In genomic region chr2:98458667-98459380, GRCh38 we compare ENCODE assay signal across 14 cellular contexts. TPM values are rescaled to one million over a fixed set of nuclear protein-coding genes. Genes with fewer than 3 reads are reported as not detected.
DNase-seq lines count a peak whose midpoint lies in the region; FAIRE-seq and TF ChIP-seq lines count a peak whose summit lies in the region.
"Had no signal": no experiment of that assay in that cellular context is flagged by ENCODE, and none has a peak within 500 bp of the region (broad histone marks: within the 10 kb centered on the region; RNA-seq: fewer than 3 reads in every experiment).

No MANE protein-coding gene starts in this region.

- FAIRE-seq in H54 (lab: Jason Lieb, UNC), result no peak

- no peaks in the 10 kb centered on the region for H3K27me3 ChIP-seq in ACC112 (ENCODE audit: insufficient read depth, low read length)
- no peaks in the 10 kb centered on the region for H3K27me3 ChIP-seq in CD8-positive, alpha-beta memory T cell (ENCODE audit: insufficient read depth, low read length, poor library complexity, severe bottlenecking)
- H3K27me3 ChIP-seq: BE2C had no signal

- in situ Hi-C loops in GM13976 (cut with MboI; ENCODE audit: low sequenced_read_pairs, unreplicated experiment), result no loop called here

- H3K27ac Mint-ChIP-seq in CD8-positive, alpha-beta memory T cell, result peak overlapping the region; percentile 86 to 99 (median 96)
- peak overlapping the region; percentile 97 for H3K27ac Mint-ChIP-seq in activated CD4-positive, alpha-beta memory T cell treated with anti-CD3 and anti-CD28 coated beads, Interleukin-2, amount 10 ng/mL, durations not matched to agents 7 days and 5 days
- H3K27ac Mint-ChIP-seq: stimulated activated naive B cell treated with anti-CD40 and anti-IgM and Interleukin-4, amounts not matched to agents 10 μg/mL and 1 μg/mL and 100 μg/mL, for 72 hours had no signal

- peaks cover 40% of the 10 kb centered on the region for H3K4me1 ChIP-seq in ACC112 (ENCODE audit: control insufficient read depth, insufficient read depth, low read length, unreplicated experiment)
- peaks cover 92% of the 10 kb centered on the region for H3K4me1 ChIP-seq in CD8-positive, alpha-beta memory T cell (ENCODE audit: insufficient read depth, low read length)
- H3K4me1 ChIP-seq: BE2C had no signal

- H3K4me1 Mint-ChIP-seq in CD8-positive, alpha-beta memory T cell, result peaks cover 85 to 97% (median 93%) of the 10 kb centered on the region in 3 donors
- peaks cover 93% of the 10 kb centered on the region for H3K4me1 Mint-ChIP-seq in activated CD4-positive, alpha-beta memory T cell treated with anti-CD3 and anti-CD28 coated beads, Interleukin-2, amount 10 ng/mL, durations not matched to agents 7 days and 5 days

- H3K36me3 Mint-ChIP-seq in CD8-positive, alpha-beta memory T cell, result peaks cover 0 to 23% (median 4%) of the 10 kb centered on the region in 3 donors
- H3K36me3 Mint-ChIP-seq in activated CD4-positive, alpha-beta memory T cell treated with anti-CD3 and anti-CD28 coated beads, Interleukin-2, amount 10 ng/mL, durations not matched to agents 7 days and 5 days (ENCODE audit: low read depth), result peaks cover 47% of the 10 kb centered on the region

- TF ChIP-seq CTCF in GM13976 (IDR thresholded peaks at IDR 0.05; ENCODE audit: borderline replicate concordance, control extremely low read depth, extremely low read depth, insufficient read depth, missing control alignments), result no peak

- peak overlapping the region; percentile 77 for H3K27ac ChIP-seq in ACC112 (ENCODE audit: low read depth, low read length)
- peak overlapping the region; percentile 13 for H3K27ac ChIP-seq in CD8-positive, alpha-beta memory T cell (ENCODE audit: low read depth, low read length)
- H3K27ac ChIP-seq: WERI-Rb-1 had no signal

- no peaks in the 10 kb centered on the region for H3K9me3 Mint-ChIP-seq in CD8-positive, alpha-beta memory T cell
- no peaks in the 10 kb centered on the region for H3K9me3 Mint-ChIP-seq in activated CD4-positive, alpha-beta memory T cell treated with anti-CD3 and anti-CD28 coated beads, Interleukin-2, amount 10 ng/mL, durations not matched to agents 7 days and 5 days

- no peak overlapping the region for H3K4me3 ChIP-seq in ACC112 (ENCODE audit: low read depth, low read length)
- H3K4me3 ChIP-seq in CD8-positive, alpha-beta memory T cell (ENCODE audit: low read length), result no peak overlapping the region

- no peak for DNase-seq in CD8-positive, alpha-beta memory T cell
- DNase-seq in activated CD4-positive, alpha-beta memory T cell treated with anti-CD3 and anti-CD28 coated beads, Interleukin-2, amount 10 ng/mL, durations not matched to agents 7 days and 5 days, result no peak
- DNase-seq in islet precursor cell (peak; percentile 38), NCI-H2196 treated with DMSO at 0.1 percent for 48 hours (lab: John Stamatoyannopoulos, UW; ENCODE audit: unreplicated experiment) (no peak), H54 (ENCODE audit: insufficient read length, low spot score) (no peak), foreskin melanocyte (no peak), GM13976 (ENCODE audit: low spot score) (no peak)
- DNase-seq: BE2C; NCI-H1930; SHP77 treated with DMSO at 0.1 percent for 48 hours; stimulated activated CD4-positive, alpha-beta T cell treated with anti-CD3 and anti-CD28 coated beads, Interleukin-2, amount 100 ng/mL, for 48 hours; stimulated activated naive B cell treated with anti-CD40 and anti-IgM and Interleukin-4, amounts not matched to agents 10 μg/mL and 1 μg/mL and 100 μg/mL, for 72 hours; WERI-Rb-1 had no signal

- H3K79me2 ChIP-seq in ACC112 (ENCODE audit: control insufficient read depth, insufficient read depth, low read length, unreplicated experiment), result peaks cover 30% of the 10 kb centered on the region

- no peaks in the 10 kb centered on the region for H3K36me3 ChIP-seq in ACC112 (ENCODE audit: insufficient read depth, low read length)
- peaks cover 6% of the 10 kb centered on the region for H3K36me3 ChIP-seq in CD8-positive, alpha-beta memory T cell (ENCODE audit: insufficient read depth, low read length)
- H3K36me3 ChIP-seq: BE2C had no signal

- H2AFZ ChIP-seq in ACC112 (ENCODE audit: low read length, unreplicated experiment), result no peak overlapping the region

- H3K27me3 Mint-ChIP-seq in CD8-positive, alpha-beta memory T cell, result peaks cover 0 to 3% of the 10 kb centered on the region in 2 donors
- no peaks in the 10 kb centered on the region for H3K27me3 Mint-ChIP-seq in activated CD4-positive, alpha-beta memory T cell treated with anti-CD3 and anti-CD28 coated beads, Interleukin-2, amount 10 ng/mL, durations not matched to agents 7 days and 5 days

- TF ChIP-seq POLR2A in H54 (IDR thresholded peaks at IDR 0.05; ENCODE audit: low read depth, low read length), result no peak

- POLR2A ChIA-PET in CD8-positive, alpha-beta memory T cell (lab: Charles Lee), result no interaction called here
- POLR2A ChIA-PET in activated CD4-positive, alpha-beta memory T cell treated with anti-CD3 and anti-CD28 coated beads, Interleukin-2, amount 10 ng/mL, durations not matched to agents 7 days and 5 days (lab: Charles Lee), result interaction anchor here (0.9 to 23.7 kb wide), 6 partner anchors 4 to 683 kb away, joined by 3 to 500 read pairs (median 237); partner anchors contain the start of genes C2orf15 and INPP4A

- no peaks in the 10 kb centered on the region for H3K9me3 ChIP-seq in CD8-positive, alpha-beta memory T cell (ENCODE audit: low read length)
- H3K9me3 ChIP-seq: BE2C had no signal

- peak overlapping the region; percentile 12 to 78 (median 68) for H3K4me3 Mint-ChIP-seq in CD8-positive, alpha-beta memory T cell
- H3K4me3 Mint-ChIP-seq in activated CD4-positive, alpha-beta memory T cell treated with anti-CD3 and anti-CD28 coated beads, Interleukin-2, amount 10 ng/mL, durations not matched to agents 7 days and 5 days, result peak overlapping the region; percentile 23
- H3K4me3 Mint-ChIP-seq: stimulated activated naive B cell treated with anti-CD40 and anti-IgM and Interleukin-4, amounts not matched to agents 10 μg/mL and 1 μg/mL and 100 μg/mL, for 72 hours had no signal

- CTCF ChIA-PET in CD8-positive, alpha-beta memory T cell (lab: Charles Lee), result interaction anchor here (0.6 to 8.9 kb wide), 4 partner anchors 12 to 140 kb away, joined by 3 to 38 read pairs (median 7); no protein-coding TSS in a partner anchor
- CTCF ChIA-PET in activated CD4-positive, alpha-beta memory T cell treated with anti-CD3 and anti-CD28 coated beads, Interleukin-2, amount 10 ng/mL, durations not matched to agents 7 days and 5 days (lab: Charles Lee), result interaction anchor here (0.7 to 5.0 kb wide), 5 partner anchors 11 to 29 kb away, joined by 3 to 36 read pairs (median 4); no protein-coding TSS in a partner anchor

RNA-seq across cellular contexts. Expression of gene INPP4A, which starts 14.2 kb away (rescaled TPM):
- total RNA-seq in CD8-positive, alpha-beta memory T cell, result 10 to 100 TPM; 41.0 to 46.9 TPM
- polyA plus RNA-seq in CD8-positive, alpha-beta memory T cell, result 61.4 TPM
- total RNA-seq in activated CD4-positive, alpha-beta memory T cell treated with anti-CD3 and anti-CD28 coated beads, Interleukin-2, amount 10 ng/mL, durations not matched to agents 7 days and 5 days, result 100 to 1,000 TPM; 123 to 127 TPM
